ENCODE assay signal across 1 cellular context in the genomic region with DNA sequence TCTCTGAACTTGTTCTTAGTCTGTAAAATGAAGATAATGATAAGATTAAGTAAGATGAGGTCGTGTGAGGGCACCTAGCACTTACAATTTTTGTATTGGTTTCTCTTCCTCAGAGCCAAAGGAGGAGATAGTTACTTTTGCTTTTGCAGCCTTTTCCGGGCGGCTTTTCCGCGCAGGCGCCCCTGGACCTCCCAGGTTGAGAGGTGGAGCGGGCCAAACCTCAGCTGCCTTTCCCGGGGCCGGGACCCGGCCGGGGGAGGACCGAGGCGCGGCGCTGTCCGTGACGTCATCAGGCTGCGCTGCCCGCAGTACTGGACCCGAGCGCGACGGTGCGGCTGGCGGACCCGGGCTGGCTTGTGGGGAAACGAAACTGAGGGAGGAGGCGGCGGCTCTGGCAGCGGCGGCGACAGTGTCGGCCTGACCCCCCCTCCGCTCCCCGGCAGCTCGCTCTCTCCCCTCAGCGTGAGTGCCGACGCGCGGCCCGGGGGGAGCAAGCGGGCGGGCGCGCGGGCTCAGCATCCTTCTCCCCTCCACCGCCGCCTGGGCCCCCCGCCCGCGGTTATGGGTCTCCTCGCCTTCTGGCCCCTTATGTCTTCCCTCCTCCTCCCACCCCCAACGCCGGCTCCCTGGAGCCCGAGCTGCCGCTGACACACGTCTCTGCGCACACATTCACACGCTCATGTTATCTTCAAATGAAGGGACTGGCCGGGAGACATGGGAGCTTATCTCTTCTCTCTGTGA.
TF ChIP-seq lines count a peak whose summit lies in the region.

A gene with protein sequence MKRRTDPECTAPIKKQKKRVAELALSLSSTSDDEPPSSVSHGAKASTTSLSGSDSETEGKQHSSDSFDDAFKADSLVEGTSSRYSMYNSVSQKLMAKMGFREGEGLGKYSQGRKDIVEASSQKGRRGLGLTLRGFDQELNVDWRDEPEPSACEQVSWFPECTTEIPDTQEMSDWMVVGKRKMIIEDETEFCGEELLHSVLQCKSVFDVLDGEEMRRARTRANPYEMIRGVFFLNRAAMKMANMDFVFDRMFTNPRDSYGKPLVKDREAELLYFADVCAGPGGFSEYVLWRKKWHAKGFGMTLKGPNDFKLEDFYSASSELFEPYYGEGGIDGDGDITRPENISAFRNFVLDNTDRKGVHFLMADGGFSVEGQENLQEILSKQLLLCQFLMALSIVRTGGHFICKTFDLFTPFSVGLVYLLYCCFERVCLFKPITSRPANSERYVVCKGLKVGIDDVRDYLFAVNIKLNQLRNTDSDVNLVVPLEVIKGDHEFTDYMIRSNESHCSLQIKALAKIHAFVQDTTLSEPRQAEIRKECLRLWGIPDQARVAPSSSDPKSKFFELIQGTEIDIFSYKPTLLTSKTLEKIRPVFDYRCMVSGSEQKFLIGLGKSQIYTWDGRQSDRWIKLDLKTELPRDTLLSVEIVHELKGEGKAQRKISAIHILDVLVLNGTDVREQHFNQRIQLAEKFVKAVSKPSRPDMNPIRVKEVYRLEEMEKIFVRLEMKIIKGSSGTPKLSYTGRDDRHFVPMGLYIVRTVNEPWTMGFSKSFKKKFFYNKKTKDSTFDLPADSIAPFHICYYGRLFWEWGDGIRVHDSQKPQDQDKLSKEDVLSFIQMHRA (plus strand): TSS at position 306 of the 741 bp plus-strand sequence. CDS start 2,409 bp downstream, outside the sequence.

TF ChIP-seq in K562, 482 proteins besides CTCF, POLR2A, EP300 and RAD21 (continued from another document):
- TF ChIP-seq, protein P1, sequence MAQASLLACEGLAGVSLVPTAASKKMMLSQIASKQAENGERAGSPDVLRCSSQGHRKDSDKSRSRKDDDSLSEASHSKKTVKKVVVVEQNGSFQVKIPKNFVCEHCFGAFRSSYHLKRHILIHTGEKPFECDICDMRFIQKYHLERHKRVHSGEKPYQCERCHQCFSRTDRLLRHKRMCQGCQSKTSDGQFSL (CRISPR knock-in tag; IDR thresholded peaks at IDR 0.05): peak; percentile 62; the same call in 1 of the 2 replicates
- TF ChIP-seq, protein P1 (tag; IDR thresholded peaks at IDR 0.05): peak in 1 of 2 experiments; percentile 77; a peak in 1 of 4 replicates
- 0 out of 2 replicates have a peak, but pooled peaks have one; percentile 4 for TF ChIP-seq CBFA2T3 (IDR thresholded peaks at IDR 0.05)
- TF ChIP-seq TCF3 (CRISPR knock-in tag; IDR thresholded peaks at IDR 0.05): peak; percentile 40; the same call in 1 of the 2 replicates
- TF ChIP-seq MEIS2 (IDR thresholded peaks at IDR 0.05; ENCODE audit: partially characterized antibody): no peak
- TF ChIP-seq ZNF76 (CRISPR knock-in tag; IDR thresholded peaks at IDR 0.05; ENCODE audit: borderline replicate concordance): peak; percentile 87
- peak; percentile 90 for TF ChIP-seq ZBTB17 (CRISPR knock-in tag; IDR thresholded peaks at IDR 0.05)
- no peak for TF ChIP-seq ZNF3 (CRISPR knock-in tag; IDR thresholded peaks at IDR 0.05)
- TF ChIP-seq ZNF140 (CRISPR knock-in tag; IDR thresholded peaks at IDR 0.05): no peak
- no peak for TF ChIP-seq ADNP (tag; IDR thresholded peaks at IDR 0.05)
- no peak for TF ChIP-seq ZNF778 (CRISPR knock-in tag; IDR thresholded peaks at IDR 0.05)
- no peak for TF ChIP-seq FOXM1 (IDR thresholded peaks at IDR 0.05; ENCODE audit: low read depth)
- peak; percentile 75; the same call in 1 of the 2 replicates for TF ChIP-seq FOXM1 (CRISPR knock-in tag; IDR thresholded peaks at IDR 0.05; ENCODE audit: low read depth)
- 0 out of 2 replicates have a peak, but pooled peaks have one; percentile 57 for TF ChIP-seq GATAD2B (IDR thresholded peaks at IDR 0.05; ENCODE audit: borderline replicate concordance)
- TF ChIP-seq RNF2 (IDR thresholded peaks at IDR 0.05): peak; percentile 54
- TF ChIP-seq FOXJ3 (CRISPR knock-in tag; IDR thresholded peaks at IDR 0.05): no peak
- peak; percentile 40; the same call in 1 of the 2 replicates for TF ChIP-seq SAFB (IDR thresholded peaks at IDR 0.05; ENCODE audit: borderline replicate concordance, low read depth, low read length)
- TF ChIP-seq, protein P2, sequence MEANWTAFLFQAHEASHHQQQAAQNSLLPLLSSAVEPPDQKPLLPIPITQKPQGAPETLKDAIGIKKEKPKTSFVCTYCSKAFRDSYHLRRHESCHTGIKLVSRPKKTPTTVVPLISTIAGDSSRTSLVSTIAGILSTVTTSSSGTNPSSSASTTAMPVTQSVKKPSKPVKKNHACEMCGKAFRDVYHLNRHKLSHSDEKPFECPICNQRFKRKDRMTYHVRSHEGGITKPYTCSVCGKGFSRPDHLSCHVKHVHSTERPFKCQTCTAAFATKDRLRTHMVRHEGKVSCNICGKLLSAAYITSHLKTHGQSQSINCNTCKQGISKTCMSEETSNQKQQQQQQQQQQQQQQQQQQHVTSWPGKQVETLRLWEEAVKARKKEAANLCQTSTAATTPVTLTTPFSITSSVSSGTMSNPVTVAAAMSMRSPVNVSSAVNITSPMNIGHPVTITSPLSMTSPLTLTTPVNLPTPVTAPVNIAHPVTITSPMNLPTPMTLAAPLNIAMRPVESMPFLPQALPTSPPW (CRISPR knock-in tag; IDR thresholded peaks at IDR 0.05): peak; percentile 94
- no peak for TF ChIP-seq ZNF764 (CRISPR knock-in tag; IDR thresholded peaks at IDR 0.05; ENCODE audit: low read depth)
- peak; percentile 63; the same call in 1 of the 2 replicates for TF ChIP-seq SMAD3 (CRISPR knock-in tag; conservative IDR thresholded peaks at IDR 0.05)
- no peak for TF ChIP-seq CBX2 (IDR thresholded peaks at IDR 0.05; ENCODE audit: insufficient read depth, low read length, poor library complexity, severe bottlenecking)
- TF ChIP-seq FOSL1 (tag; conservative IDR thresholded peaks at IDR 0.05): 0 out of 2 replicates have a peak, but pooled peaks have one; percentile 38
- peak; percentile 57 for TF ChIP-seq NEUROD1 (IDR thresholded peaks at IDR 0.05; ENCODE audit: borderline replicate concordance, low read depth, low read length, partially characterized antibody)
- 0 out of 2 replicates have a peak, but pooled peaks have one; percentile 39 for TF ChIP-seq DPF2 (IDR thresholded peaks at IDR 0.05)
- peak; percentile 92 for TF ChIP-seq PHF21A (IDR thresholded peaks at IDR 0.05; ENCODE audit: borderline replicate concordance, low read depth)
- TF ChIP-seq BRCA1 (IDR thresholded peaks at IDR 0.05): no peak
- no peak for TF ChIP-seq BRCA1 (CRISPR knock-in tag; IDR thresholded peaks at IDR 0.05)
- TF ChIP-seq SETDB1 (IDR thresholded peaks at IDR 0.05; ENCODE audit: low read length): peak; percentile 36
- no peak for TF ChIP-seq ZNF445 (CRISPR knock-in tag; IDR thresholded peaks at IDR 0.05; ENCODE audit: low read depth)
- no peak for TF ChIP-seq BRF1 (IDR thresholded peaks at IDR 0.05; ENCODE audit: borderline replicate concordance, extremely low read depth, insufficient read length)
- TF ChIP-seq, protein P3, sequence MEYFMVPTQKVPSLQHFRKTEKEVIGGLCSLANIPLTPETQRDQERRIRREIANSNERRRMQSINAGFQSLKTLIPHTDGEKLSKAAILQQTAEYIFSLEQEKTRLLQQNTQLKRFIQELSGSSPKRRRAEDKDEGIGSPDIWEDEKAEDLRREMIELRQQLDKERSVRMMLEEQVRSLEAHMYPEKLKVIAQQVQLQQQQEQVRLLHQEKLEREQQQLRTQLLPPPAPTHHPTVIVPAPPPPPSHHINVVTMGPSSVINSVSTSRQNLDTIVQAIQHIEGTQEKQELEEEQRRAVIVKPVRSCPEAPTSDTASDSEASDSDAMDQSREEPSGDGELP (CRISPR knock-in tag; IDR thresholded peaks at IDR 0.05; ENCODE audit: borderline replicate concordance): peak; percentile 97
- TF ChIP-seq EP400 (IDR thresholded peaks at IDR 0.05): peak; percentile 77; the same call in 1 of the 2 replicates
- peak; percentile 15; the same call in 1 of the 2 replicates for TF ChIP-seq SMC3 (conservative IDR thresholded peaks at IDR 0.05; ENCODE audit: insufficient read depth, low read depth, low read length)
- TF ChIP-seq TBL1XR1 (IDR thresholded peaks at IDR 0.05; ENCODE audit: low read length in 2 of 2): peak in 1 of 2 experiments; percentile 90; a peak in 3 of 4 replicates
- TF ChIP-seq RB1 (IDR thresholded peaks at IDR 0.05; ENCODE audit: low read depth): peak; percentile 94
- TF ChIP-seq ERF (CRISPR knock-in tag; IDR thresholded peaks at IDR 0.05): peak; percentile 97
- peak; percentile 78; the same call in 1 of the 2 replicates for TF ChIP-seq FOXK1 (CRISPR knock-in tag; IDR thresholded peaks at IDR 0.05; ENCODE audit: borderline replicate concordance)
- peak; percentile 58; the same call in 1 of the 2 replicates for TF ChIP-seq GTF2F1 (IDR thresholded peaks at IDR 0.05; ENCODE audit: low read depth, low read length)
- no peak for TF ChIP-seq ZNF347 (CRISPR knock-in tag; IDR thresholded peaks at IDR 0.05; ENCODE audit: low read depth)
- peak; percentile 84 for TF ChIP-seq SUPT5H (IDR thresholded peaks at IDR 0.05)
- peak; percentile 81 for TF ChIP-seq GABPB1 (CRISPR knock-in tag; IDR thresholded peaks at IDR 0.05)
- TF ChIP-seq JUND (IDR thresholded peaks at IDR 0.05; ENCODE audit: borderline replicate concordance, low read depth, low read length): peak; percentile 93
- peak; percentile 59; the same call in 1 of the 3 replicates for TF ChIP-seq JUND (tag; IDR thresholded peaks at IDR 0.05; ENCODE audit: borderline replicate concordance, low read depth, low read length)
- TF ChIP-seq MYC (IDR thresholded peaks at IDR 0.05; ENCODE audit: low read depth, low read length): peak; percentile 82
- no peak for TF ChIP-seq MYC (CRISPR knock-in tag; IDR thresholded peaks at IDR 0.05; ENCODE audit: borderline replicate concordance, low read depth)
- no peak for TF ChIP-seq RFX1 (IDR thresholded peaks at IDR 0.05)
- TF ChIP-seq GABPA (tag; conservative IDR thresholded peaks at IDR 0.05; ENCODE audit: low read depth): peak; percentile 51; the same call in 1 of the 2 replicates
- no peak for TF ChIP-seq NR2C1 (IDR thresholded peaks at IDR 0.05)
- no peak for TF ChIP-seq NR2C1 (tag; IDR thresholded peaks at IDR 0.05)
- TF ChIP-seq ZFP36 (IDR thresholded peaks at IDR 0.05; ENCODE audit: low read depth, low read length, partially characterized antibody): peak; percentile 45
- TF ChIP-seq, protein P4, sequence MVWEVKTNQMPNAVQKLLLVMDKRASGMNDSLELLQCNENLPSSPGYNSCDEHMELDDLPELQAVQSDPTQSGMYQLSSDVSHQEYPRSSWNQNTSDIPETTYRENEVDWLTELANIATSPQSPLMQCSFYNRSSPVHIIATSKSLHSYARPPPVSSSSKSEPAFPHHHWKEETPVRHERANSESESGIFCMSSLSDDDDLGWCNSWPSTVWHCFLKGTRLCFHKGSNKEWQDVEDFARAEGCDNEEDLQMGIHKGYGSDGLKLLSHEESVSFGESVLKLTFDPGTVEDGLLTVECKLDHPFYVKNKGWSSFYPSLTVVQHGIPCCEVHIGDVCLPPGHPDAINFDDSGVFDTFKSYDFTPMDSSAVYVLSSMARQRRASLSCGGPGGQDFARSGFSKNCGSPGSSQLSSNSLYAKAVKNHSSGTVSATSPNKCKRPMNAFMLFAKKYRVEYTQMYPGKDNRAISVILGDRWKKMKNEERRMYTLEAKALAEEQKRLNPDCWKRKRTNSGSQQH (CRISPR knock-in tag; IDR thresholded peaks at IDR 0.05): peak; percentile 73; the same call in 1 of the 2 replicates
- TF ChIP-seq TAF1 (IDR thresholded peaks at IDR 0.05; ENCODE audit: control insufficient read depth, extremely low read depth, insufficient read depth, low read length, severe bottlenecking): peak; percentile 78
- TF ChIP-seq, protein P5, sequence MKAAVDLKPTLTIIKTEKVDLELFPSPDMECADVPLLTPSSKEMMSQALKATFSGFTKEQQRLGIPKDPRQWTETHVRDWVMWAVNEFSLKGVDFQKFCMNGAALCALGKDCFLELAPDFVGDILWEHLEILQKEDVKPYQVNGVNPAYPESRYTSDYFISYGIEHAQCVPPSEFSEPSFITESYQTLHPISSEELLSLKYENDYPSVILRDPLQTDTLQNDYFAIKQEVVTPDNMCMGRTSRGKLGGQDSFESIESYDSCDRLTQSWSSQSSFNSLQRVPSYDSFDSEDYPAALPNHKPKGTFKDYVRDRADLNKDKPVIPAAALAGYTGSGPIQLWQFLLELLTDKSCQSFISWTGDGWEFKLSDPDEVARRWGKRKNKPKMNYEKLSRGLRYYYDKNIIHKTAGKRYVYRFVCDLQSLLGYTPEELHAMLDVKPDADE (conservative IDR thresholded peaks at IDR 0.05; ENCODE audit: control insufficient read depth, low read depth, low read length): peak; percentile 81
- peak; percentile 56; the same call in 1 of the 2 replicates for TF ChIP-seq MYNN (IDR thresholded peaks at IDR 0.05)
- TF ChIP-seq MYNN (CRISPR knock-in tag; IDR thresholded peaks at IDR 0.05): no peak
- TF ChIP-seq MTA1 (IDR thresholded peaks at IDR 0.05; ENCODE audit: borderline replicate concordance): peak; percentile 99
- TF ChIP-seq NFXL1 (CRISPR knock-in tag; IDR thresholded peaks at IDR 0.05): no peak
- TF ChIP-seq MAFF (IDR thresholded peaks at IDR 0.05; ENCODE audit: low read length): no peak
- peak; percentile 72; the same call in 1 of the 2 replicates for TF ChIP-seq HLTF (IDR thresholded peaks at IDR 0.05)
- TF ChIP-seq, protein P6, sequence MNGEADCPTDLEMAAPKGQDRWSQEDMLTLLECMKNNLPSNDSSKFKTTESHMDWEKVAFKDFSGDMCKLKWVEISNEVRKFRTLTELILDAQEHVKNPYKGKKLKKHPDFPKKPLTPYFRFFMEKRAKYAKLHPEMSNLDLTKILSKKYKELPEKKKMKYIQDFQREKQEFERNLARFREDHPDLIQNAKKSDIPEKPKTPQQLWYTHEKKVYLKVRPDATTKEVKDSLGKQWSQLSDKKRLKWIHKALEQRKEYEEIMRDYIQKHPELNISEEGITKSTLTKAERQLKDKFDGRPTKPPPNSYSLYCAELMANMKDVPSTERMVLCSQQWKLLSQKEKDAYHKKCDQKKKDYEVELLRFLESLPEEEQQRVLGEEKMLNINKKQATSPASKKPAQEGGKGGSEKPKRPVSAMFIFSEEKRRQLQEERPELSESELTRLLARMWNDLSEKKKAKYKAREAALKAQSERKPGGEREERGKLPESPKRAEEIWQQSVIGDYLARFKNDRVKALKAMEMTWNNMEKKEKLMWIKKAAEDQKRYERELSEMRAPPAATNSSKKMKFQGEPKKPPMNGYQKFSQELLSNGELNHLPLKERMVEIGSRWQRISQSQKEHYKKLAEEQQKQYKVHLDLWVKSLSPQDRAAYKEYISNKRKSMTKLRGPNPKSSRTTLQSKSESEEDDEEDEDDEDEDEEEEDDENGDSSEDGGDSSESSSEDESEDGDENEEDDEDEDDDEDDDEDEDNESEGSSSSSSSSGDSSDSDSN (IDR thresholded peaks at IDR 0.05; ENCODE audit: borderline replicate concordance in 1 of 2, low read depth in 2 of 2, low read length in 2 of 2): peak in 1 of 2 experiments; percentile 89; a peak in 2 of 4 replicates
TF ChIP-seq in K562: peak in this region for 176.
